In genomic region chr5:139763584-139764249, GRCh38 we compare ENCODE assay signal across 14 cellular contexts. TPM values are rescaled to one million over a fixed set of nuclear protein-coding genes. Genes with fewer than 3 reads are reported as not detected.
DNase-seq lines count a peak whose midpoint lies in the region; ATAC-seq and TF ChIP-seq lines count a peak whose summit lies in the region.
"Had no signal": no experiment of that assay in that cellular context is flagged by ENCODE, and none has a peak within 500 bp of the region (broad histone marks: within the 10 kb centered on the region; RNA-seq: fewer than 3 reads in every experiment).

No MANE protein-coding gene starts in this region.

- peaks cover 15% of the 10 kb centered on the region for H3K4me1 Mint-ChIP-seq in T-helper 17 cell
- peaks cover 66% of the 10 kb centered on the region for H3K4me1 Mint-ChIP-seq in neural progenitor cell

- DNase-seq in G401 (ENCODE audit: low spot score): peak; percentile 54
- DNase-seq in T-helper 17 cell: no peak
- DNase-seq in glomerular visceral epithelial cell (ENCODE audit: extremely low spot score): peak; percentile 28
- DNase-seq in neural progenitor cell (ENCODE audit: low spot score): no peak
- no peak for DNase-seq in HuH-7.5 (ENCODE audit: low spot score)
- no peak for DNase-seq in hepatic stellate cell (ENCODE audit: low spot score)
- no peak for DNase-seq in HK-2 (ENCODE audit: unreplicated experiment)
- DNase-seq in gastrocnemius medialis: no peak
- DNase-seq: GOT3; NCI-H510A; PC-9; sigmoid colon; stimulated activated CD4-positive, alpha-beta T cell treated with anti-CD3 and anti-CD28 coated beads, Interleukin-4, amount 100 ng/mL, for 4 hours had no signal

- H3K4me1 ChIP-seq in neural progenitor cell (peaks cover 29% of the 10 kb centered on the region), gastrocnemius medialis (no peaks in the 10 kb centered on the region)

- no peak for TF ChIP-seq POLR2A in gastrocnemius medialis (IDR thresholded peaks at IDR 0.05)

- H3K27ac Mint-ChIP-seq in T-helper 17 cell (no peak overlapping the region), neural progenitor cell (peak overlapping the region; percentile 78)

- no peak overlapping the region for H3K27ac ChIP-seq in neural progenitor cell
- no peak overlapping the region for H3K27ac ChIP-seq in gastrocnemius medialis
- H3K27ac ChIP-seq: ascending aorta, PC-9, sigmoid colon had no signal

- H3K36me3 Mint-ChIP-seq in T-helper 17 cell (ENCODE audit: low read depth) (no peaks in the 10 kb centered on the region), neural progenitor cell (no peaks in the 10 kb centered on the region)

- H3K4me3 Mint-ChIP-seq in T-helper 17 cell (peak overlapping the region; percentile 47), neural progenitor cell (peak overlapping the region; percentile 31)

- intact Hi-C loops in gastrocnemius medialis (cut with DNase I; ENCODE audit: low total_unique reads): loop anchor here (2.0 kb wide), 2 partner anchors 75 to 341 kb away; no protein-coding TSS in a partner anchor

- H3K79me2 ChIP-seq in neural progenitor cell (ENCODE audit: low read depth): no peaks in the 10 kb centered on the region

- peak overlapping the region; percentile 72 for H3K4me2 ChIP-seq in neural progenitor cell
- H3K4me2 ChIP-seq: PC-9 had no signal

- no peaks in the 10 kb centered on the region for H3K9me3 Mint-ChIP-seq in neural progenitor cell

- H3K4me3 ChIP-seq in neural progenitor cell (peak overlapping the region; percentile 18), gastrocnemius medialis (no peak overlapping the region)
- H3K4me3 ChIP-seq: ascending aorta, PC-9, sigmoid colon had no signal

- H3K27me3 Mint-ChIP-seq in T-helper 17 cell (peaks cover 54% of the 10 kb centered on the region), neural progenitor cell (ENCODE audit: insufficient read depth, low read depth) (peaks cover 17% of the 10 kb centered on the region)

- no peak overlapping the region for H3K9ac ChIP-seq in neural progenitor cell

- no peak for ATAC-seq in T-helper 17 cell
- ATAC-seq in gastrocnemius medialis: no peak

- H3F3A ChIP-seq in neural progenitor cell (ENCODE audit: low read depth): peaks cover 12% of the 10 kb centered on the region

- in situ Hi-C loops in G401 (cut with HindIII; ENCODE audit: low sequenced_read_pairs) (no loop called here), gastrocnemius medialis (cut with MboI; ENCODE audit: low sequenced_read_pairs in 4 of 4) (loop anchor here (5.0 to 10.0 kb wide), 5 partner anchors 56 to 131 kb away; no protein-coding TSS in a partner anchor)

- H4K20me1 ChIP-seq in neural progenitor cell (ENCODE audit: low read depth): peaks cover 4% of the 10 kb centered on the region

- H3K9me3 ChIP-seq in T-helper 17 cell (ENCODE audit: control insufficient read depth, low read length, poor library complexity, severe bottlenecking) (no peaks in the 10 kb centered on the region), neural progenitor cell (ENCODE audit: low read depth) (no peaks in the 10 kb centered on the region), gastrocnemius medialis (no peaks in the 10 kb centered on the region)
- H3K9me3 ChIP-seq: ascending aorta, sigmoid colon had no signal

- no peak overlapping the region for H2AFZ ChIP-seq in neural progenitor cell (replicated peaks)
- H2AFZ ChIP-seq: PC-9 had no signal

- TF ChIP-seq CTCF in neural progenitor cell (IDR thresholded peaks at IDR 0.05): no peak
- no peak for TF ChIP-seq CTCF in gastrocnemius medialis (IDR thresholded peaks at IDR 0.05 in 4 of 5, conservative IDR thresholded peaks at IDR 0.05 in 1 of 5)

- H3K36me3 ChIP-seq in neural progenitor cell (no peaks in the 10 kb centered on the region), gastrocnemius medialis (no peaks in the 10 kb centered on the region)
- H3K36me3 ChIP-seq: ascending aorta, sigmoid colon had no signal

- H3K27me3 ChIP-seq in neural progenitor cell (peaks cover 48% of the 10 kb centered on the region), gastrocnemius medialis (peaks cover 9 to 12% (median 11%) of the 10 kb centered on the region in 3 donors)

RNA-seq across cellular contexts. Expression of gene PSD2, which starts 31.9 kb away (rescaled TPM):
- total RNA-seq in G401 (2014; rRNA removed; shearing (Covaris generic)): 0.31 and 2.0 TPM in 2 replicates
- total RNA-seq in T-helper 17 cell: under 1 TPM in 1 of 2 donors, not detected in 1; 0.07 TPM
- total RNA-seq in neural progenitor cell (ENCODE audit: low replicate concordance): 0.09 and 0.53 TPM in 2 replicates
- under 1 TPM in 1 of 4 donors, not detected in 3; 0.10 TPM for total RNA-seq in gastrocnemius medialis
- total RNA-seq: ascending aorta had no signal

Comparison
In these comparisons a context has a peak if more than half of its experiments do, and no peak if none do; other contexts are left out.
1. DNase-seq: peak in G401 (single experiment) and glomerular visceral epithelial cell (single experiment); none in T-helper 17 cell (0 of 3), neural progenitor cell (single experiment), HuH-7.5 (single experiment), hepatic stellate cell (single experiment), HK-2 (single experiment) and gastrocnemius medialis (0 of 2).